Comparison of ENCODE assay signal across 15 cellular contexts in genomic region chr12:108373111-108373510, GRCh38. TPM values are rescaled to one million over a fixed set of nuclear protein-coding genes. Genes with fewer than 3 reads are reported as not detected.
DNase-seq lines count a peak whose midpoint lies in the region; ATAC-seq and TF ChIP-seq lines count a peak whose summit lies in the region.
"Had no signal": no experiment of that assay in that cellular context is flagged by ENCODE, and none has a peak within 500 bp of the region (broad histone marks: within the 10 kb centered on the region; RNA-seq: fewer than 3 reads in every experiment).

No MANE protein-coding gene starts in this region.

- no peaks in the 10 kb centered on the region for H3K36me3 Mint-ChIP-seq in endothelial cell (ENCODE audit: low read depth, unreplicated experiment)
- H3K36me3 Mint-ChIP-seq in activated T-helper 1 cell treated with anti-CD3 and anti-CD28 coated beads, Interleukin-12 subunit alpha, Interleukin-12 subunit beta, Interleukin-2, Interleukin-4 antibody, amounts not matched to agents 30 ng/mL and 10 ng/mL and 1 ng/mL, durations not matched to agents 14 hours and 24 hours and 36 hours (ENCODE audit: low read depth), result no peaks in the 10 kb centered on the region
- H3K36me3 Mint-ChIP-seq: activated naive CD8-positive, alpha-beta T cell had no signal

- intact Hi-C loops in activated T-helper 1 cell treated with anti-CD3 and anti-CD28 coated beads, Interleukin-12 subunit alpha, Interleukin-12 subunit beta, Interleukin-2, Interleukin-4 antibody, amounts not matched to agents 30 ng/mL and 10 ng/mL and 1 ng/mL, durations not matched to agents 14 hours and 24 hours and 36 hours (cut with micrococcal nuclease), result no loop called here

- H2AFZ ChIP-seq in osteoblast (ENCODE audit: low read length), result no peak overlapping the region

- H3K79me2 ChIP-seq in osteoblast (ENCODE audit: insufficient read depth, low read length), result no peaks in the 10 kb centered on the region

- peak; percentile 48 for DNase-seq in NCI-H82 (lab: John Stamatoyannopoulos, UW)
- DNase-seq in endothelial cell (ENCODE audit: low spot score), result no peak
- no peak for DNase-seq in osteoblast (ENCODE audit: insufficient read length, low spot score, missing footprints)
- DNase-seq in dermis blood vessel endothelial cell, result no peak
- no peak for DNase-seq in activated T-helper 1 cell treated with anti-CD3 and anti-CD28 coated beads, Interleukin-12 subunit alpha, Interleukin-12 subunit beta, Interleukin-2, Interleukin-4 antibody, amounts not matched to agents 30 ng/mL and 10 ng/mL and 1 ng/mL, durations not matched to agents 14 hours and 24 hours and 36 hours (ENCODE audit: low spot score)
- DNase-seq: activated T-cell treated with anti-CD3 and anti-CD28 coated beads for 4 hours; NCI-H1092; NCI-H446; stimulated activated naive CD8-positive, alpha-beta T cell treated with anti-CD3 and anti-CD28 coated beads, Interleukin-15, amount 100 ng/mL, for 72 hours; T-helper 2 cell had no signal

- H3K4me1 ChIP-seq in osteoblast (ENCODE audit: insufficient read depth, low read length), result peaks cover 43% of the 10 kb centered on the region

- H3K27me3 Mint-ChIP-seq in endothelial cell (ENCODE audit: unreplicated experiment), result peaks cover 5% of the 10 kb centered on the region
- no peaks in the 10 kb centered on the region for H3K27me3 Mint-ChIP-seq in activated T-helper 1 cell treated with anti-CD3 and anti-CD28 coated beads, Interleukin-12 subunit alpha, Interleukin-12 subunit beta, Interleukin-2, Interleukin-4 antibody, amounts not matched to agents 30 ng/mL and 10 ng/mL and 1 ng/mL, durations not matched to agents 14 hours and 24 hours and 36 hours (ENCODE audit: insufficient read depth)
- H3K27me3 Mint-ChIP-seq: stimulated activated naive CD8-positive, alpha-beta T cell treated with anti-CD3 and anti-CD28 coated beads, Interleukin-15, amount 100 ng/mL, for 72 hours had no signal

- no peak for ATAC-seq in GM19328 (IDR thresholded peaks at IDR 0.05; ENCODE audit: unreplicated experiment)
- ATAC-seq: stimulated activated naive CD8-positive, alpha-beta T cell treated with anti-CD3 and anti-CD28 coated beads, Interleukin-15, amount 100 ng/mL, for 72 hours had no signal

- no peaks in the 10 kb centered on the region for H3K9me3 Mint-ChIP-seq in endothelial cell (ENCODE audit: unreplicated experiment)
- H3K9me3 Mint-ChIP-seq in activated T-helper 1 cell treated with anti-CD3 and anti-CD28 coated beads, Interleukin-12 subunit alpha, Interleukin-12 subunit beta, Interleukin-2, Interleukin-4 antibody, amounts not matched to agents 30 ng/mL and 10 ng/mL and 1 ng/mL, durations not matched to agents 14 hours and 24 hours and 36 hours, result peaks cover 19% of the 10 kb centered on the region

- no peaks in the 10 kb centered on the region for H3K27me3 ChIP-seq in osteoblast (ENCODE audit: insufficient read depth, low read length)

- H3K4me2 ChIP-seq in osteoblast (ENCODE audit: insufficient read depth, low read length), result no peak overlapping the region

- H3K27ac Mint-ChIP-seq in endothelial cell (ENCODE audit: unreplicated experiment), result no peak overlapping the region
- no peak overlapping the region for H3K27ac Mint-ChIP-seq in activated T-helper 1 cell treated with anti-CD3 and anti-CD28 coated beads, Interleukin-12 subunit alpha, Interleukin-12 subunit beta, Interleukin-2, Interleukin-4 antibody, amounts not matched to agents 30 ng/mL and 10 ng/mL and 1 ng/mL, durations not matched to agents 14 hours and 24 hours and 36 hours
- H3K27ac Mint-ChIP-seq: activated naive CD8-positive, alpha-beta T cell; nephron; stimulated activated naive CD8-positive, alpha-beta T cell treated with anti-CD3 and anti-CD28 coated beads, Interleukin-15, amount 100 ng/mL, for 72 hours had no signal

- H3K36me3 ChIP-seq in osteoblast (ENCODE audit: insufficient read depth, low read length), result no peaks in the 10 kb centered on the region

- H3K4me1 Mint-ChIP-seq in endothelial cell (ENCODE audit: unreplicated experiment), result peaks cover 3% of the 10 kb centered on the region
- H3K4me1 Mint-ChIP-seq in activated T-helper 1 cell treated with anti-CD3 and anti-CD28 coated beads, Interleukin-12 subunit alpha, Interleukin-12 subunit beta, Interleukin-2, Interleukin-4 antibody, amounts not matched to agents 30 ng/mL and 10 ng/mL and 1 ng/mL, durations not matched to agents 14 hours and 24 hours and 36 hours (ENCODE audit: low read depth), result no peaks in the 10 kb centered on the region
- H3K4me1 Mint-ChIP-seq: nephron; stimulated activated naive CD8-positive, alpha-beta T cell treated with anti-CD3 and anti-CD28 coated beads, Interleukin-15, amount 100 ng/mL, for 72 hours had no signal

- peak; percentile 59; the same call in 2 of the 3 replicates for TF ChIP-seq CTCF in GM12872 (IDR thresholded peaks at IDR 0.05; ENCODE audit: insufficient read depth, low read depth, low read length)
- peak; percentile 50 for TF ChIP-seq CTCF in endothelial cell (IDR thresholded peaks at IDR 0.05; ENCODE audit: unreplicated experiment)
- peak; percentile 34 for TF ChIP-seq CTCF in osteoblast (IDR thresholded peaks at IDR 0.05; ENCODE audit: extremely low read depth, low read depth, low read length)

- H3K9me3 ChIP-seq in osteoblast (ENCODE audit: low read depth, low read length), result peaks cover 15% of the 10 kb centered on the region

- no peak overlapping the region for H3K4me3 Mint-ChIP-seq in endothelial cell (ENCODE audit: unreplicated experiment)
- no peak overlapping the region for H3K4me3 Mint-ChIP-seq in activated T-helper 1 cell treated with anti-CD3 and anti-CD28 coated beads, Interleukin-12 subunit alpha, Interleukin-12 subunit beta, Interleukin-2, Interleukin-4 antibody, amounts not matched to agents 30 ng/mL and 10 ng/mL and 1 ng/mL, durations not matched to agents 14 hours and 24 hours and 36 hours
- H3K4me3 Mint-ChIP-seq: activated naive CD8-positive, alpha-beta T cell; nephron; stimulated activated naive CD8-positive, alpha-beta T cell treated with anti-CD3 and anti-CD28 coated beads, Interleukin-15, amount 100 ng/mL, for 72 hours had no signal

- no peak overlapping the region for H3K4me3 ChIP-seq in osteoblast (ENCODE audit: insufficient read depth, low read length)
- H3K4me3 ChIP-seq: lung had no signal

- no peaks in the 10 kb centered on the region for H4K20me1 ChIP-seq in osteoblast (ENCODE audit: insufficient read depth, low read length)

- H3K27ac ChIP-seq in osteoblast (ENCODE audit: low read depth, low read length), result no peak overlapping the region

RNA-seq across cellular contexts. Expression of gene CMKLR1, which starts 34.0 kb away (rescaled TPM):
- total RNA-seq in endothelial cell (ENCODE audit: unreplicated experiment), result 0.51 TPM
- 6.8 and 9.8 TPM in 2 replicates for total RNA-seq in osteoblast
- 0.19 and 1.0 TPM in 2 replicates for total RNA-seq in dermis blood vessel endothelial cell
- total RNA-seq in activated T-helper 1 cell treated with anti-CD3 and anti-CD28 coated beads, Interleukin-12 subunit alpha, Interleukin-12 subunit beta, Interleukin-2, Interleukin-4 antibody, amounts not matched to agents 30 ng/mL and 10 ng/mL and 1 ng/mL, durations not matched to agents 14 hours and 24 hours and 36 hours, result not detected in 2 replicates
